Comparison of ENCODE assay signal across 29 cellular contexts in the genomic region with DNA sequence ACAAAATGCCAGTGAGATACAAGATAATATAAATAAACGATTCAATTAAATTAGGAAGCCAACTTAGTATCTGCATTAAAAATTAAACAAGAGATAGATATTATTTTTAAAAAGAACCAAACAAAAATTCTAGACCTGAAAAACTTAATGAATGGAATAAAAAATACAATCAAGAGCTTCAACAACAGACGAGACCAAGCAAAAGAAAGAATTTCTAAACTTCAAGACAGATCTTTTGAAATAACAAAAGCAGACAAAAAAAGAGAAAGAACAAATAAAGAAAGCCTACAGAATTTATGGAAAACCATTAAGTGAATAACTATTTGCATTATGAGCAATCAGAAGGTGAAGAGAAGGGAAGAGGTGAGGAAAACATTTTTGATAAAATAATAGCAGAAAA.
"Had no signal": no experiment of that assay in that cellular context is flagged by ENCODE, and none has a peak within 500 bp of the region (broad histone marks: within the 10 kb centered on the region; RNA-seq: fewer than 3 reads in every experiment).

No MANE protein-coding gene starts in this region.

- H3K4me1 ChIP-seq: neural progenitor cell, parathyroid adenoma, prostate gland, spleen, suprapubic skin, testis, tibial artery, transverse colon, vagina had no signal

- H3K9ac ChIP-seq: neural progenitor cell, parathyroid adenoma had no signal

- H3K4me2 ChIP-seq: neural progenitor cell, smooth muscle cell had no signal

- H3K36me3 ChIP-seq: neural progenitor cell, ovary, prostate gland, spleen, suprapubic skin, tibial artery, transverse colon, vagina had no signal

- H2AFZ ChIP-seq: neural progenitor cell, parathyroid adenoma had no signal

- H3K4me3 ChIP-seq: neural progenitor cell, ovary, prostate gland, skin epidermis, smooth muscle cell, spleen, suprapubic skin, testis, tibial artery, transverse colon, vagina had no signal

- H3K27me3 ChIP-seq: neural progenitor cell, ovary, spleen, suprapubic skin, testis, tibial artery, transverse colon, vagina had no signal

- ATAC-seq: naive thymus-derived CD4-positive, alpha-beta T cell; natural killer cell; right cardiac atrium; sciatic nerve; stimulated activated memory B cell treated with anti-CD40 and anti-IgM and Interleukin-4, amounts not matched to agents 10 μg/mL and 1 μg/mL and 100 μg/mL, for 72 hours; stimulated activated naive CD8-positive, alpha-beta T cell treated with anti-CD3 and anti-CD28 coated beads, Interleukin-15, amount 100 ng/mL, for 72 hours; stimulated activated naive CD8-positive, alpha-beta T cell treated with anti-CD3 and anti-CD28 coated beads, Interleukin-15, Interleukin-2, amounts not matched to agents 100 U/mL and 50 U/mL, for 24 hours had no signal

- H3K79me2 ChIP-seq: parathyroid adenoma had no signal

- H3K27ac ChIP-seq: neural progenitor cell, ovary, parathyroid adenoma, prostate gland, skin epidermis, spleen, suprapubic skin, testis, tibial artery, transverse colon, vagina had no signal

- DNase-seq: naive thymus-derived CD4-positive, alpha-beta T cell; natural killer cell; occipital lobe; ovary; retina; right cardiac atrium; spleen; stimulated activated CD4-positive, alpha-beta T cell treated with anti-CD3 and anti-CD28 coated beads, Interleukin-12 subunit alpha, Interleukin-12 subunit beta, amount 100 ng/mL, for 4 hours; stimulated activated CD4-positive, alpha-beta T cell treated with anti-CD3 and anti-CD28 coated beads, Interleukin-1b, Interleukin-23, amount 100 ng/mL, for 48 hours; stimulated activated CD4-positive, alpha-beta T cell treated with anti-CD3 and anti-CD28 coated beads, Interleukin-4, amount 100 ng/mL, for 1 hour; stimulated activated CD4-positive, alpha-beta T cell treated with anti-CD3 and anti-CD28 coated beads, Interleukin-4, amount 100 ng/mL, for 4 hours; stimulated activated CD8-positive, alpha-beta memory T cell treated with anti-CD3 and anti-CD28 coated beads, Interleukin-4, amount 100 ng/mL, for 48 hours; stimulated activated naive CD4-positive, alpha-beta T cell; stimulated activated naive CD8-positive, alpha-beta T cell treated with anti-CD3 and anti-CD28 coated beads, Interleukin-15, amount 100 ng/mL, for 72 hours; stimulated activated naive CD8-positive, alpha-beta T cell treated with anti-CD3 and anti-CD28 coated beads, Interleukin-15, Interleukin-2, amounts not matched to agents 100 U/mL and 50 U/mL, for 24 hours; substantia nigra; testis; tibial artery; transverse colon had no signal

- H3K9me3 ChIP-seq: prostate gland, suprapubic skin, testis had no signal

- FAIRE-seq: urothelium cell line had no signal
